ENCODE assay signal across 8 cellular contexts in the genomic region with DNA sequence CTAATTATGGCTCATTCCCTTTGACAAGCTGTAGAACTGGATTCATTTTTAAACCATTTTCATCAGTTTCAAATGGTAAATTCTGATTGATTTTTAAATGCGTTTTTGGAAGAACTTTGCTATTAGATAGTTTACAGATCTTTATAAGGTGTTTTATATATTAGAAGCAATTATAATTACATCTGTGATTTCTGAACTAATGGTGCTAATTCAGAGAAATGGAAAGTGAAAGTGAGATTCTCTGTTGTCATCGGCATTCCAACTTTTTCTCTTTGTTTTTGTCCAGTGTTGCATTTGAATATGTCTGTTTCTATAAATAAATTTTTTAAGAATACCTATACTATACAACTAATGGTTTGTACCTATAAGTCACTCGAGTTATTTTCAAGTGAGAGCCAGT.
A peak's percentile ranks its signal among the peaks of the same experiment; 100 is the strongest.
DNase-seq lines count a peak whose midpoint lies in the region; ATAC-seq and TF ChIP-seq lines count a peak whose summit lies in the region.

No MANE protein-coding gene starts in this region.

- no peaks in the 10 kb centered on the region for H3K9me3 ChIP-seq in CD4-positive, alpha-beta memory T cell (ENCODE audit: control insufficient read depth in 1 of 2, low read length in 2 of 2)
- H3K9me3 ChIP-seq in PC-3 (ENCODE audit: low read length) = no peaks in the 10 kb centered on the region

- H3K4me1 ChIP-seq in CD4-positive, alpha-beta memory T cell (ENCODE audit: insufficient read depth, low read length) = peaks cover 11% of the 10 kb centered on the region
- peaks cover 4% of the 10 kb centered on the region; the same call in 1 of the 2 replicates for H3K4me1 ChIP-seq in PC-3 (ENCODE audit: insufficient read depth, low read length)

- H2AFZ ChIP-seq in PC-3 (ENCODE audit: low read length) = peak overlapping the region; percentile 29; the same call in 1 of the 2 replicates

- H4K20me1 ChIP-seq in PC-3 (ENCODE audit: low read length) = no peaks in the 10 kb centered on the region

- peaks cover 0 to 2% (median 0%) of the 10 kb centered on the region in 8 donors for H3K9me3 Mint-ChIP-seq in CD4-positive, alpha-beta memory T cell

- POLR2A ChIA-PET in CD4-positive, alpha-beta memory T cell (lab: Charles Lee; ENCODE audit: partially characterized antibody) = interaction anchor here (1.1 kb wide), 2 partner anchors 11 to 63 kb away, joined by 3 read pairs; partner anchors contain the start of gene PXYLP1
- POLR2A ChIA-PET in PC-3 (lab: Charles Lee; ENCODE audit: unreplicated experiment) = no interaction called here

- no peak for DNase-seq in CD4-positive, alpha-beta memory T cell
- no peak for DNase-seq in PC-3
- DNase-seq in epithelial cell of proximal tubule (ENCODE audit: low read depth) = no peak
- peak; percentile 45 for DNase-seq in pons (ENCODE audit: low spot score)
- DNase-seq in NK-92 (lab: John Stamatoyannopoulos, UW; ENCODE audit: unreplicated experiment) = no peak
- DNase-seq in NCI-H1105 (lab: John Stamatoyannopoulos, UW) = no peak
- DNase-seq in COLO829 (ENCODE audit: low spot score) = no peak
- DNase-seq in HUDEP-2 (lab: John Stamatoyannopoulos, UW; ENCODE audit: unreplicated experiment in 76 of 76) = no peak

- no TSS peak for BruUV-seq in PC-3 (replicated peaks; lab: Mats Ljungman, UMichigan)

- no peaks in the 10 kb centered on the region for H3K9me2 ChIP-seq in PC-3 (replicated peaks; ENCODE audit: low read length)

- peak overlapping the region; percentile 81 for H3K4me2 ChIP-seq in PC-3 (ENCODE audit: low read length)

- no peaks in the 10 kb centered on the region for H3K27me3 ChIP-seq in CD4-positive, alpha-beta memory T cell (ENCODE audit: insufficient read depth, low read length)
- H3K27me3 ChIP-seq in PC-3 (ENCODE audit: low read length) = no peaks in the 10 kb centered on the region

- no peak; the same call in 1 of the 2 replicates for ATAC-seq in PC-3

- TF ChIP-seq CTCF in PC-3 (conservative IDR thresholded peaks at IDR 0.05; ENCODE audit: low read depth, low read length) = no peak
- TF ChIP-seq CTCF in epithelial cell of proximal tubule (conservative IDR thresholded peaks at IDR 0.05; ENCODE audit: low read depth, low read length) = no peak

- no peak overlapping the region for H3K9ac ChIP-seq in PC-3 (ENCODE audit: low read length)

- H3K4me1 Mint-ChIP-seq in CD4-positive, alpha-beta memory T cell = peaks cover 9 to 22% (median 19%) of the 10 kb centered on the region in 4 donors

- H3K79me2 ChIP-seq in PC-3 (ENCODE audit: low read length) = no peaks in the 10 kb centered on the region

- intact Hi-C loops in CD4-positive, alpha-beta memory T cell (cut with micrococcal nuclease) = no loop called here
- intact Hi-C loops in PC-3 (cut with micrococcal nuclease) = no loop called here

- CTCF ChIA-PET in CD4-positive, alpha-beta memory T cell (lab: Charles Lee; ENCODE audit: partially characterized antibody) = interaction anchor here (1.6 to 3.2 kb wide), 2 partner anchors 11 to 160 kb away, joined by 9 to 26 read pairs; no protein-coding TSS in a partner anchor
- CTCF ChIA-PET in PC-3 (lab: Charles Lee) = interaction anchor here (0.6 to 0.8 kb wide), 2 partner anchors 14 to 63 kb away, joined by 3 to 4 read pairs; partner anchors contain the start of gene PXYLP1

- peak overlapping the region; percentile 38 for H3K27ac ChIP-seq in CD4-positive, alpha-beta memory T cell (ENCODE audit: low read depth, low read length)
- H3K27ac ChIP-seq in PC-3 (ENCODE audit: low read length) = no peak overlapping the region

- peak overlapping the region; percentile 58 to 95 (median 86) for H3K27ac Mint-ChIP-seq in CD4-positive, alpha-beta memory T cell

- H3K4me3 ChIP-seq in CD4-positive, alpha-beta memory T cell (ENCODE audit: low read length in 2 of 2) = peak overlapping the region in 1 of 2 donors; percentile 35
- H3K4me3 ChIP-seq in PC-3 (ENCODE audit: low read length) = peak overlapping the region; percentile 58
- peak overlapping the region; percentile 43 for H3K4me3 ChIP-seq in epithelial cell of proximal tubule (ENCODE audit: low read depth, low read length)

- H3K4me3 Mint-ChIP-seq in CD4-positive, alpha-beta memory T cell = peak overlapping the region; percentile 59 to 84 (median 78)

- no peaks in the 10 kb centered on the region for H3F3A ChIP-seq in PC-3 (ENCODE audit: low read length, unreplicated experiment)

- no peaks in the 10 kb centered on the region for H3K27me3 Mint-ChIP-seq in CD4-positive, alpha-beta memory T cell

- peaks cover 17 to 35% of the 10 kb centered on the region in 2 donors for H3K36me3 Mint-ChIP-seq in CD4-positive, alpha-beta memory T cell

- H3K36me3 ChIP-seq in CD4-positive, alpha-beta memory T cell (ENCODE audit: insufficient read depth, low read length) = no peaks in the 10 kb centered on the region
- H3K36me3 ChIP-seq in PC-3 (ENCODE audit: low read depth, low read length) = no peaks in the 10 kb centered on the region
